ENCODE assay signal across 12 cellular contexts in genomic region chr18:55501594-55502345, GRCh38.
DNase-seq lines count a peak whose midpoint lies in the region; TF ChIP-seq lines count a peak whose summit lies in the region.
"Had no signal": no experiment of that assay in that cellular context is flagged by ENCODE, and none has a peak within 500 bp of the region (broad histone marks: within the 10 kb centered on the region; RNA-seq: fewer than 3 reads in every experiment).

No MANE protein-coding gene starts in this region.

- H3K27me3 ChIP-seq in HUES48 (ENCODE audit: control insufficient read depth, insufficient read depth, low read length) (no peaks in the 10 kb centered on the region), adipocyte (replicated peaks; ENCODE audit: control insufficient read depth, insufficient read depth, low read length) (no peaks in the 10 kb centered on the region), transverse colon (no peaks in the 10 kb centered on the region)

- H3K4me1 ChIP-seq in HUES48 (ENCODE audit: control insufficient read depth, insufficient read depth, low read length) (peaks cover 40% of the 10 kb centered on the region), adipocyte (ENCODE audit: control insufficient read depth, insufficient read depth, low read length) (peaks cover 15% of the 10 kb centered on the region), transverse colon (no peaks in the 10 kb centered on the region)

- peak; percentile 27 for DNase-seq in adipocyte (ENCODE audit: low read depth)
- peak; percentile 48 for DNase-seq in kidney tubule cell (ENCODE audit: low spot score)
- DNase-seq in transverse colon: no peak
- DNase-seq in SIG-M5 (lab: John Stamatoyannopoulos, UW): no peak
- no peak for DNase-seq in immature natural killer cell
- no peak for DNase-seq in HEK293T (ENCODE audit: extremely low spot score)
- DNase-seq: activated CD4-positive, alpha-beta T cell treated with anti-CD3 and anti-CD28 coated beads, Interleukin-2, amount 50 U/mL, for 1 hour; cortex of kidney; DMS153; NCI-H1105 had no signal

- no peak overlapping the region for H3K4me3 Mint-ChIP-seq in immature natural killer cell

- CTCF ChIA-PET in HEK293T (lab: Yijun Ruan, JAX): no interaction called here

- peaks cover 0 to 3% (median 1%) of the 10 kb centered on the region in 3 donors for H3K27me3 Mint-ChIP-seq in immature natural killer cell (ENCODE audit: low read depth in 3 of 3)

- TF ChIP-seq CTCF in transverse colon (IDR thresholded peaks at IDR 0.05): no peak

- 0 out of 2 replicates have a peak overlapping the region, but pooled peaks have one; percentile 5 for H3K4me3 ChIP-seq in HUES48 (ENCODE audit: low read depth, low read length)
- no peak overlapping the region for H3K4me3 ChIP-seq in adipocyte (ENCODE audit: low read length)
- H3K4me3 ChIP-seq in transverse colon: no peak overlapping the region
- H3K4me3 ChIP-seq: skin epidermis had no signal

- in situ Hi-C loops in transverse colon (cut with MboI; ENCODE audit: low pct_ligation_motif_present in 1 of 4, low pct_unique_long_range_greater_than_20kb in 1 of 4, low sequenced_read_pairs in 3 of 4): no loop called here

- peak overlapping the region; percentile 96 for H3K27ac ChIP-seq in HUES48 (ENCODE audit: low read depth, low read length)
- peak overlapping the region; percentile 25 to 55 (median 33) for H3K27ac ChIP-seq in transverse colon

- POLR2A ChIA-PET in HEK293T (lab: Yijun Ruan, JAX): no interaction called here

- peaks cover 0 to 3% (median 0%) of the 10 kb centered on the region in 3 donors for H3K36me3 Mint-ChIP-seq in immature natural killer cell

- H3K36me3 ChIP-seq in HUES48 (ENCODE audit: control insufficient read depth, insufficient read depth, low read length) (no peaks in the 10 kb centered on the region), adipocyte (ENCODE audit: control insufficient read depth, insufficient read depth, low read length, severe bottlenecking) (no peaks in the 10 kb centered on the region), transverse colon (no peaks in the 10 kb centered on the region)

- TF ChIP-seq POLR2A in transverse colon (IDR thresholded peaks at IDR 0.05): no peak

- WGBS in transverse colon (ENCODE audit: low coverage in 1 of 2), 2 donors: 35 to 56% methylated on average over 4 of the region's 4 CpGs

- H3K9ac ChIP-seq in HUES48 (ENCODE audit: low read depth, low read length) (no peak overlapping the region), adipocyte (ENCODE audit: low read length) (no peak overlapping the region)

- H3K27ac Mint-ChIP-seq in immature natural killer cell: no peak overlapping the region

- H3K4me1 Mint-ChIP-seq in immature natural killer cell: peaks cover 0 to 8% of the 10 kb centered on the region in 2 donors

- no peaks in the 10 kb centered on the region for H3K9me3 Mint-ChIP-seq in immature natural killer cell

- H3K9me3 ChIP-seq in HUES48 (ENCODE audit: control insufficient read depth, insufficient read depth, low read length) (no peaks in the 10 kb centered on the region), adipocyte (ENCODE audit: control insufficient read depth, low read length) (no peaks in the 10 kb centered on the region), transverse colon (no peaks in the 10 kb centered on the region)

- intact Hi-C loops in transverse colon (cut with DNase I; ENCODE audit: low total_unique reads): no loop called here

- no peak for TF ChIP-seq EP300 in transverse colon (IDR thresholded peaks at IDR 0.05; ENCODE audit: low read depth)

TF ChIP-seq in HEK293T, 16 proteins besides CTCF, POLR2A, EP300 and RAD21:
- TF ChIP-seq SP1 (IDR thresholded peaks at IDR 0.05): no peak
- no peak for TF ChIP-seq TARDBP (IDR thresholded peaks at IDR 0.05)
- no peak for TF ChIP-seq FOXM1 (IDR thresholded peaks at IDR 0.05; ENCODE audit: borderline replicate concordance)
- TF ChIP-seq BHLHE40 (IDR thresholded peaks at IDR 0.05; ENCODE audit: borderline replicate concordance): no peak
- TF ChIP-seq, protein P1, sequence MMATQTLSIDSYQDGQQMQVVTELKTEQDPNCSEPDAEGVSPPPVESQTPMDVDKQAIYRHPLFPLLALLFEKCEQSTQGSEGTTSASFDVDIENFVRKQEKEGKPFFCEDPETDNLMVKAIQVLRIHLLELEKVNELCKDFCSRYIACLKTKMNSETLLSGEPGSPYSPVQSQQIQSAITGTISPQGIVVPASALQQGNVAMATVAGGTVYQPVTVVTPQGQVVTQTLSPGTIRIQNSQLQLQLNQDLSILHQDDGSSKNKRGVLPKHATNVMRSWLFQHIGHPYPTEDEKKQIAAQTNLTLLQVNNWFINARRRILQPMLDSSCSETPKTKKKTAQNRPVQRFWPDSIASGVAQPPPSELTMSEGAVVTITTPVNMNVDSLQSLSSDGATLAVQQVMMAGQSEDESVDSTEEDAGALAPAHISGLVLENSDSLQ (IDR thresholded peaks at IDR 0.05): no peak
- no peak for TF ChIP-seq L3MBTL2 (conservative IDR thresholded peaks at IDR 0.05)
- TF ChIP-seq ELF4 (IDR thresholded peaks at IDR 0.05): no peak
- TF ChIP-seq HDGF (IDR thresholded peaks at IDR 0.05; ENCODE audit: borderline replicate concordance): no peak
- TF ChIP-seq ZNF384 (IDR thresholded peaks at IDR 0.05): no peak
- no peak for TF ChIP-seq LEF1 (IDR thresholded peaks at IDR 0.05; ENCODE audit: borderline replicate concordance)
- no peak for TF ChIP-seq FOXA1 (IDR thresholded peaks at IDR 0.05)

Comparison
In these comparisons a context has a peak if more than half of its experiments do, and no peak if none do; other contexts are left out.
1. DNase-seq: peak in adipocyte (single experiment) and kidney tubule cell (single experiment); none in transverse colon (single experiment), SIG-M5 (single experiment), immature natural killer cell (0 of 3) and HEK293T (single experiment).